Comparison of ENCODE assay signal across 13 cellular contexts in the genomic region with DNA sequence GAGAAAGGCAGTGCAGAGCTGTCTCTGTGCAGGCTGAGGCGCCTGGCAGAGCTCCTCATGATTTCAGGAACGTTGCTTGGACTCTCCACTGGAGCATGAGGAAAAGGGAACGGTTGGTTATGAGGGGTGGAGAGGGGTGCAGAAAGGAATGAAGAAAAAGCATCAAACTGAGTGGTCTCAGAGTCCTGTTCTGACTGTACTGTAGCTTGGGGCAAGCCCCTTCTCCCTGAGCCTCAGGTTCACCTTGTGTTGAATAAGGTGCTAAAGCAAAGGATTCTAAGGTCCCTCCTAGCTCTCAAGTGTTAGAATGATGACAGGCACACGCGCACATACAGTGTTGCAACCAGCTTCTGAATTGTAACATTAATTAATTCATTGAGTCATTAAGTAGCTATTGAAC.
"Had no signal": no experiment of that assay in that cellular context is flagged by ENCODE, and none has a peak within 500 bp of the region (broad histone marks: within the 10 kb centered on the region; RNA-seq: fewer than 3 reads in every experiment).

No MANE protein-coding gene starts in this region.

- H3K27ac ChIP-seq: left ventricle myocardium inferior, uterus had no signal

- H3K4me3 ChIP-seq: left ventricle myocardium inferior, uterus had no signal

- H3K27ac Mint-ChIP-seq: activated naive CD8-positive, alpha-beta T cell treated with anti-CD3 and anti-CD28 coated beads, Interleukin-2, amount 50 U/mL, for 24 hours; stimulated activated memory B cell treated with anti-CD40 and anti-IgM and Interleukin-4, amounts not matched to agents 10 μg/mL and 1 μg/mL and 100 μg/mL, for 72 hours had no signal

- H3K27me3 ChIP-seq: uterus had no signal

- H3K36me3 ChIP-seq: left ventricle myocardium inferior, uterus had no signal

- H3K27me3 Mint-ChIP-seq: activated naive CD8-positive, alpha-beta T cell treated with anti-CD3 and anti-CD28 coated beads, Interleukin-2, amount 50 U/mL, for 24 hours had no signal

- ATAC-seq: activated naive CD8-positive, alpha-beta T cell treated with anti-CD3 and anti-CD28 coated beads, Interleukin-2, amount 50 U/mL, for 24 hours; stimulated activated memory B cell treated with anti-CD40 and anti-IgM and Interleukin-4, amounts not matched to agents 10 μg/mL and 1 μg/mL and 100 μg/mL, for 72 hours had no signal

- H3K36me3 Mint-ChIP-seq: stimulated activated memory B cell treated with anti-CD40 and anti-IgM and Interleukin-4, amounts not matched to agents 10 μg/mL and 1 μg/mL and 100 μg/mL, for 72 hours had no signal

- H3K9me3 ChIP-seq: uterus had no signal

- H3K4me1 ChIP-seq: left ventricle myocardium inferior, uterus had no signal

- H3K4me3 Mint-ChIP-seq: activated naive CD8-positive, alpha-beta T cell treated with anti-CD3 and anti-CD28 coated beads, Interleukin-2, amount 50 U/mL, for 24 hours; stimulated activated memory B cell treated with anti-CD40 and anti-IgM and Interleukin-4, amounts not matched to agents 10 μg/mL and 1 μg/mL and 100 μg/mL, for 72 hours had no signal

- DNase-seq: activated naive CD4-positive, alpha-beta T cell treated with Interleukin-2 at 50 U/mL for 16 hours; activated naive CD8-positive, alpha-beta T cell treated with anti-CD3 and anti-CD28 coated beads, Interleukin-2, amount 50 U/mL, for 24 hours; activated T-cell treated with anti-CD3 and anti-CD28 coated beads for 4 hours; aorta; dermis blood vessel endothelial cell; erythroblast; kidney; left ventricle myocardium inferior; mesenchymal stem cell; stimulated activated CD4-positive, alpha-beta T cell treated with anti-CD3 and anti-CD28 coated beads, Interleukin-2, amount 100 ng/mL, for 48 hours; T-helper 9 cell; uterus had no signal

- H3K9me3 Mint-ChIP-seq: activated naive CD8-positive, alpha-beta T cell treated with anti-CD3 and anti-CD28 coated beads, Interleukin-2, amount 50 U/mL, for 24 hours; stimulated activated memory B cell treated with anti-CD40 and anti-IgM and Interleukin-4, amounts not matched to agents 10 μg/mL and 1 μg/mL and 100 μg/mL, for 72 hours had no signal
